In genomic region chr17:80026359-80027042, GRCh38 we compare ENCODE assay signal across 19 cellular contexts. TPM values are rescaled to one million over a fixed set of nuclear protein-coding genes. Genes with fewer than 3 reads are reported as not detected.
A peak's percentile ranks its signal among the peaks of the same experiment; 100 is the strongest.
DNase-seq lines count a peak whose midpoint lies in the region; ATAC-seq and TF ChIP-seq lines count a peak whose summit lies in the region.
"Had no signal": no experiment of that assay in that cellular context is flagged by ENCODE, and none has a peak within 500 bp of the region (broad histone marks: within the 10 kb centered on the region; RNA-seq: fewer than 3 reads in every experiment).

No MANE protein-coding gene starts in this region.

- H3K27ac Mint-ChIP-seq in stimulated activated effector memory CD8-positive, alpha-beta T cell treated with anti-CD3 and anti-CD28 coated beads, Interleukin-12 subunit alpha, Interleukin-12 subunit beta, amount 100 ng/mL, for 72 hours: no peak overlapping the region
- H3K27ac Mint-ChIP-seq: activated CD4-positive, alpha-beta T cell treated with anti-CD3 and anti-CD28 coated beads for 36 hours; activated naive CD4-positive, alpha-beta T cell treated with anti-CD3 and anti-CD28 coated beads for 36 hours had no signal

- H2AK5ac ChIP-seq in mesenchymal stem cell (ENCODE audit: low read length, severe bottlenecking): no peak overlapping the region

- H3K14ac ChIP-seq in mesenchymal stem cell (ENCODE audit: low read length in 2 of 2): no peak overlapping the region

- H3K36me3 Mint-ChIP-seq in stimulated activated effector memory CD8-positive, alpha-beta T cell treated with anti-CD3 and anti-CD28 coated beads, Interleukin-12 subunit alpha, Interleukin-12 subunit beta, amount 100 ng/mL, for 72 hours: no peaks in the 10 kb centered on the region
- H3K36me3 Mint-ChIP-seq: CD4-positive, alpha-beta memory T cell had no signal

- WGBS in mesenchymal stem cell: 90% methylated on average over 10 of the region's 10 CpGs

- DNase-seq in NCI-H1092 (lab: John Stamatoyannopoulos, UW): peak; percentile 76
- DNase-seq in SJCRH30: peak; percentile 62 to 79
- DNase-seq in mesenchymal stem cell: no peak
- DNase-seq in NCI-H1105 (lab: John Stamatoyannopoulos, UW): no peak
- no peak for DNase-seq in HUDEP-2 (lab: John Stamatoyannopoulos, UW; ENCODE audit: unreplicated experiment in 76 of 76)
- DNase-seq in mucosa of gallbladder (ENCODE audit: low spot score): no peak
- DNase-seq in stimulated activated effector memory CD8-positive, alpha-beta T cell treated with anti-CD3 and anti-CD28 coated beads, Interleukin-12 subunit alpha, Interleukin-12 subunit beta, amount 100 ng/mL, for 72 hours (ENCODE audit: low spot score in 2 of 2): no peak
- DNase-seq: activated CD4-positive, alpha-beta T cell treated with anti-CD3 and anti-CD28 coated beads for 36 hours; activated CD8-positive, alpha-beta memory T cell treated with anti-CD3 and anti-CD28 coated beads, Interleukin-2, amount 50 U/mL, for 48 hours; activated naive CD4-positive, alpha-beta T cell treated with anti-CD3 and anti-CD28 coated beads for 36 hours; CD4-positive, alpha-beta memory T cell; dermis blood vessel endothelial cell; GDM1; mammary epithelial cell; NCI-H226; SIG-M5 had no signal

- no peak overlapping the region for H4K8ac ChIP-seq in mesenchymal stem cell (ENCODE audit: low read length)

- H3K36me3 ChIP-seq in SJCRH30: peaks cover 4% of the 10 kb centered on the region; the same call in 1 of the 2 replicates
- peaks cover 3 to 32% of the 10 kb centered on the region in 2 experiments for H3K36me3 ChIP-seq in mesenchymal stem cell (ENCODE audit: control insufficient read depth in 1 of 2, insufficient read depth in 2 of 2, low read depth in 1 of 2, low read length in 2 of 2)
- H3K36me3 ChIP-seq: esophagus muscularis mucosa had no signal

- no peak overlapping the region for H3K23ac ChIP-seq in mesenchymal stem cell (ENCODE audit: low read length in 2 of 2)

- H2AFZ ChIP-seq in mesenchymal stem cell (ENCODE audit: low read depth, low read length): no peak overlapping the region

- H3K4ac ChIP-seq in mesenchymal stem cell (ENCODE audit: low read depth in 1 of 2, low read length in 2 of 2): no peak overlapping the region

- peak overlapping the region; percentile 10 for H3K9ac ChIP-seq in mesenchymal stem cell (ENCODE audit: low read length)

- H3K9me3 ChIP-seq in SJCRH30 (replicated peaks): no peaks in the 10 kb centered on the region
- no peaks in the 10 kb centered on the region for H3K9me3 ChIP-seq in mesenchymal stem cell (ENCODE audit: control insufficient read depth, low read length)
- H3K9me3 ChIP-seq: esophagus muscularis mucosa had no signal

- H3K79me1 ChIP-seq in mesenchymal stem cell (replicated peaks; ENCODE audit: low read length, poor library complexity, severe bottlenecking): peaks cover 61% of the 10 kb centered on the region

- H4K91ac ChIP-seq in mesenchymal stem cell (ENCODE audit: low read length): no peak overlapping the region

- H3K4me2 ChIP-seq in mesenchymal stem cell (ENCODE audit: low read length, poor library complexity, severe bottlenecking): no peak overlapping the region

- H3K27me3 ChIP-seq in SJCRH30 (no peaks in the 10 kb centered on the region), mesenchymal stem cell (ENCODE audit: control insufficient read depth in 1 of 2, insufficient read depth in 1 of 2, low read length in 2 of 2) (no peaks in the 10 kb centered on the region)
- H3K27me3 ChIP-seq: esophagus muscularis mucosa had no signal

- H3K4me1 Mint-ChIP-seq in stimulated activated effector memory CD8-positive, alpha-beta T cell treated with anti-CD3 and anti-CD28 coated beads, Interleukin-12 subunit alpha, Interleukin-12 subunit beta, amount 100 ng/mL, for 72 hours: no peaks in the 10 kb centered on the region
- H3K4me1 Mint-ChIP-seq: activated CD4-positive, alpha-beta T cell treated with anti-CD3 and anti-CD28 coated beads for 36 hours; CD4-positive, alpha-beta memory T cell had no signal

- H3K4me3 ChIP-seq in SJCRH30 (no peak overlapping the region), mesenchymal stem cell (ENCODE audit: insufficient read depth in 1 of 2, low read depth in 1 of 2, low read length in 2 of 2) (no peak overlapping the region)
- H3K4me3 ChIP-seq: esophagus muscularis mucosa had no signal

- H2BK5ac ChIP-seq in mesenchymal stem cell (ENCODE audit: low read depth, low read length, poor library complexity, severe bottlenecking): no peak overlapping the region

- peaks cover 63% of the 10 kb centered on the region for H3K4me1 ChIP-seq in SJCRH30
- peaks cover 30% of the 10 kb centered on the region for H3K4me1 ChIP-seq in mesenchymal stem cell (ENCODE audit: control insufficient read depth, insufficient read depth, low read depth, low read length)

- no peaks in the 10 kb centered on the region for H3K9me3 Mint-ChIP-seq in stimulated activated effector memory CD8-positive, alpha-beta T cell treated with anti-CD3 and anti-CD28 coated beads, Interleukin-12 subunit alpha, Interleukin-12 subunit beta, amount 100 ng/mL, for 72 hours
- H3K9me3 Mint-ChIP-seq: activated naive CD4-positive, alpha-beta T cell treated with anti-CD3 and anti-CD28 coated beads for 36 hours; CD4-positive, alpha-beta memory T cell had no signal

- H2BK12ac ChIP-seq in mesenchymal stem cell (ENCODE audit: low read length in 2 of 2): no peak overlapping the region

- ATAC-seq in stimulated activated effector memory CD8-positive, alpha-beta T cell treated with anti-CD3 and anti-CD28 coated beads, Interleukin-12 subunit alpha, Interleukin-12 subunit beta, amount 100 ng/mL, for 72 hours: no peak
- ATAC-seq: activated CD4-positive, alpha-beta T cell treated with anti-CD3 and anti-CD28 coated beads for 36 hours had no signal

- H3K27ac ChIP-seq in C4-2B (peak overlapping the region; percentile 94), SJCRH30 (peak overlapping the region; percentile 89), mesenchymal stem cell (ENCODE audit: low read length, poor library complexity, severe bottlenecking) (no peak overlapping the region)
- H3K27ac ChIP-seq: esophagus muscularis mucosa had no signal

- H3K4me3 Mint-ChIP-seq in stimulated activated effector memory CD8-positive, alpha-beta T cell treated with anti-CD3 and anti-CD28 coated beads, Interleukin-12 subunit alpha, Interleukin-12 subunit beta, amount 100 ng/mL, for 72 hours: no peak overlapping the region
- H3K4me3 Mint-ChIP-seq: activated CD4-positive, alpha-beta T cell treated with anti-CD3 and anti-CD28 coated beads for 36 hours; activated naive CD4-positive, alpha-beta T cell treated with anti-CD3 and anti-CD28 coated beads for 36 hours; CD4-positive, alpha-beta memory T cell had no signal

- no peak for TF ChIP-seq CTCF in C4-2B (conservative IDR thresholded peaks at IDR 0.05)

- no peak overlapping the region for H2BK120ac ChIP-seq in mesenchymal stem cell (ENCODE audit: low read depth, low read length)

- no peak overlapping the region for H2BK15ac ChIP-seq in mesenchymal stem cell (ENCODE audit: low read depth, poor library complexity, severe bottlenecking)

- H3K18ac ChIP-seq in mesenchymal stem cell (ENCODE audit: low read depth in 1 of 2, low read length in 2 of 2): no peak overlapping the region

RNA-seq across cellular contexts. Expression of gene TBC1D16, which starts 9.2 kb away (rescaled TPM):
- total RNA-seq in SJCRH30 (2014; rRNA removed; shearing (Covaris generic)): 60.6 and 61.6 TPM in 2 replicates
- 20.2 TPM for polyA plus RNA-seq in mesenchymal stem cell (2013, experiment 1 of 2)
- 20.1 TPM for polyA plus RNA-seq in mesenchymal stem cell (2013, experiment 2 of 2)
- 38.4 TPM for total RNA-seq in mucosa of gallbladder

RNA-seq across cellular contexts. Expression of gene CCDC40, which starts 9.9 kb away (rescaled TPM):
- 8.8 and 11.3 TPM in 2 replicates for total RNA-seq in SJCRH30 (2014; rRNA removed; shearing (Covaris generic))
- polyA plus RNA-seq in mesenchymal stem cell (2013, experiment 1 of 2): 2.7 TPM
- polyA plus RNA-seq in mesenchymal stem cell (2013, experiment 2 of 2): 2.8 TPM
- 13.5 TPM for total RNA-seq in mucosa of gallbladder
- total RNA-seq: OCI-LY7 had no signal
- polyA plus RNA-seq: CD4-positive, alpha-beta memory T cell had no signal

Comparison
In these comparisons a context has a peak if more than half of its experiments do, and no peak if none do; other contexts are left out.
1. DNase-seq: peak in NCI-H1092 (single experiment) and SJCRH30 (2 of 2); none in mesenchymal stem cell (single experiment), NCI-H1105 (single experiment), HUDEP-2 (0 of 76), mucosa of gallbladder (single experiment) and stimulated activated effector memory CD8-positive, alpha-beta T cell treated with anti-CD3 and anti-CD28 coated beads, Interleukin-12 subunit alpha, Interleukin-12 subunit beta, amount 100 ng/mL, for 72 hours (0 of 2).